ENCODE assay signal across 10 cellular contexts in genomic region chr3:100042144-100042543, GRCh38.
DNase-seq lines count a peak whose midpoint lies in the region; ATAC-seq and TF ChIP-seq lines count a peak whose summit lies in the region.
"Had no signal": no experiment of that assay in that cellular context is flagged by ENCODE, and none has a peak within 500 bp of the region (broad histone marks: within the 10 kb centered on the region; RNA-seq: fewer than 3 reads in every experiment).

No MANE protein-coding gene starts in this region.

- H3K9me3 ChIP-seq in heart right ventricle (no peaks in the 10 kb centered on the region), skeletal muscle tissue (ENCODE audit: control insufficient read depth in 3 of 3, low read length in 3 of 3) (no peaks in the 10 kb centered on the region)

- H3K27me3 ChIP-seq in heart right ventricle = no peaks in the 10 kb centered on the region
- no peaks in the 10 kb centered on the region for H3K27me3 ChIP-seq in skeletal muscle tissue (ENCODE audit: control insufficient read depth in 3 of 3, insufficient read depth in 3 of 3, low read length in 3 of 3)

- peaks cover 14 to 73% (median 53%) of the 10 kb centered on the region in 9 donors for H3K4me1 ChIP-seq in heart right ventricle
- peaks cover 37 to 51% (median 50%) of the 10 kb centered on the region in 3 donors for H3K4me1 ChIP-seq in skeletal muscle tissue (ENCODE audit: control insufficient read depth in 3 of 3, insufficient read depth in 3 of 3, low read length in 3 of 3)

- H3K36me3 ChIP-seq in heart right ventricle (no peaks in the 10 kb centered on the region), skeletal muscle tissue (ENCODE audit: control insufficient read depth in 3 of 3, insufficient read depth in 3 of 3, low read length in 3 of 3) (no peaks in the 10 kb centered on the region)

- H3K4me3 ChIP-seq in heart right ventricle (no peak overlapping the region), skeletal muscle tissue (ENCODE audit: low read length in 3 of 3) (no peak overlapping the region), lower leg skin (ENCODE audit: low read depth, poor library complexity, severe bottlenecking) (no peak overlapping the region)

- peak in 5 of 8 donors; percentile 11 to 18 (median 16) for ATAC-seq in heart right ventricle
- no peak for ATAC-seq in HG02973 (IDR thresholded peaks at IDR 0.05; ENCODE audit: unreplicated experiment)
- ATAC-seq in GM18867 (IDR thresholded peaks at IDR 0.05; ENCODE audit: unreplicated experiment) = no peak

- peak overlapping the region in 2 of 3 donors; percentile 34 to 59 for H3K9ac ChIP-seq in skeletal muscle tissue (ENCODE audit: low read depth in 1 of 3, low read length in 3 of 3)

- WGBS in heart right ventricle, 2 donors = 38 to 52% methylated on average over 2 of the region's 2 CpGs
- 25 to 27% methylated on average over 2 of the region's 2 CpGs for WGBS in lower leg skin, 2 donors

- DNase-seq in GM04504 (ENCODE audit: low read depth) = peak; percentile 68
- DNase-seq in heart right ventricle = no peak
- no peak for DNase-seq in activated CD4-positive, CD25-positive, alpha-beta regulatory T cell treated with anti-CD3 and anti-CD28 coated beads, Interleukin-2, amount 50 U/mL, for 72 hours
- no peak for DNase-seq in lower leg skin (ENCODE audit: low spot score in 2 of 2)
- DNase-seq: NCI-H1417, occipital lobe had no signal

- intact Hi-C loops in heart right ventricle (cut with DNase I) (loop anchor here in 6 of 10 donors (5.0 to 10.0 kb wide), 6 partner anchors 35 to 195 kb away; no protein-coding TSS in a partner anchor), lower leg skin (cut with DNase I; ENCODE audit: low total_unique reads) (no loop called here)

- no peak for TF ChIP-seq CTCF in VCaP (conservative IDR thresholded peaks at IDR 0.05)
- TF ChIP-seq CTCF in heart right ventricle (IDR thresholded peaks at IDR 0.05) = no peak
- no peak for TF ChIP-seq CTCF in lower leg skin (IDR thresholded peaks at IDR 0.05)

- H3K27ac ChIP-seq in VCaP = peak overlapping the region; percentile 94
- H3K27ac ChIP-seq in heart right ventricle = peak overlapping the region; percentile 81 to 91 (median 86)
- H3K27ac ChIP-seq in skeletal muscle tissue (ENCODE audit: low read depth, low read length) = peak overlapping the region; percentile 85

- no peak for TF ChIP-seq POLR2A in lower leg skin (IDR thresholded peaks at IDR 0.05)

Comparison
In these comparisons a context has a peak if more than half of its experiments do, and no peak if none do; other contexts are left out.
1. ATAC-seq: peak in heart right ventricle (5 of 8); none in HG02973 (single experiment) and GM18867 (single experiment).
2. Peak in every context shown above with its lines, with median percentiles within 50 percentile points of each other: H3K27ac ChIP-seq.